Comparison of ENCODE assay signal across 30 cellular contexts in genomic region chr2:11683486-11683885, GRCh38. TPM values are rescaled to one million over a fixed set of nuclear protein-coding genes. Genes with fewer than 3 reads are reported as not detected.
A peak's percentile ranks its signal among the peaks of the same experiment; 100 is the strongest.
DNase-seq lines count a peak whose midpoint lies in the region; ATAC-seq and TF ChIP-seq lines count a peak whose summit lies in the region.
"Had no signal": no experiment of that assay in that cellular context is flagged by ENCODE, and none has a peak within 500 bp of the region (broad histone marks: within the 10 kb centered on the region; RNA-seq: fewer than 3 reads in every experiment).

No MANE protein-coding gene starts in this region.

- H3K4me1 ChIP-seq in gastrocnemius medialis: peaks cover 66 to 83% of the 10 kb centered on the region in 2 donors

- ATAC-seq in gastrocnemius medialis: no peak
- no peak for ATAC-seq in GM21576 (IDR thresholded peaks at IDR 0.05; ENCODE audit: unreplicated experiment)
- ATAC-seq in HG02610 (IDR thresholded peaks at IDR 0.05; ENCODE audit: unreplicated experiment): no peak
- ATAC-seq: activated CD8-positive, alpha-beta T cell treated with anti-CD3 and anti-CD28 coated beads, Interleukin-2, amount 10 ng/mL, durations not matched to agents 7 days and 5 days; body of pancreas; upper lobe of right lung had no signal

- H3K27me3 ChIP-seq in gastrocnemius medialis: no peaks in the 10 kb centered on the region
- H3K27me3 ChIP-seq: adrenal gland, body of pancreas, MG63 had no signal

- H3K9me3 ChIP-seq in gastrocnemius medialis: no peaks in the 10 kb centered on the region
- H3K9me3 ChIP-seq: adrenal gland, body of pancreas, MG63, upper lobe of right lung had no signal

- in situ Hi-C loops in gastrocnemius medialis (cut with MboI; ENCODE audit: low sequenced_read_pairs in 4 of 4): loop anchor here (10.0 to 25.0 kb wide), 4 partner anchors 89 to 196 kb away; no protein-coding TSS in a partner anchor

- H3K27ac ChIP-seq in gastrocnemius medialis: peak overlapping the region; percentile 92 to 100 (median 93)
- H3K27ac ChIP-seq: adrenal gland, body of pancreas, KMS-11, upper lobe of right lung had no signal

- intact Hi-C loops in gastrocnemius medialis (cut with DNase I; ENCODE audit: low total_unique reads): loop anchor here (5.0 kb wide), 1 partner anchor 186 kb away; no protein-coding TSS in a partner anchor

- no peak for TF ChIP-seq POLR2A in gastrocnemius medialis (IDR thresholded peaks at IDR 0.05)

- TF ChIP-seq CTCF in fibroblast of mammary gland (conservative IDR thresholded peaks at IDR 0.05; ENCODE audit: control insufficient read depth, insufficient read depth, low read depth, low read length) (no peak), gastrocnemius medialis (IDR thresholded peaks at IDR 0.05 in 4 of 5, conservative IDR thresholded peaks at IDR 0.05 in 1 of 5) (no peak)

- peak; percentile 19 for DNase-seq in NCI-H748 (lab: John Stamatoyannopoulos, UW; ENCODE audit: unreplicated experiment)
- no peak for DNase-seq in NCI-H748 treated with DMSO at 0.1 percent for 48 hours (lab: John Stamatoyannopoulos, UW)
- DNase-seq in NCI-H510A (lab: John Stamatoyannopoulos, UW): peak; percentile 66
- DNase-seq in fibroblast of mammary gland (ENCODE audit: low read depth): peak; percentile 6
- peak in 1 of 2 donors; percentile 1 for DNase-seq in gastrocnemius medialis
- no peak for DNase-seq in NCI-H1930 (lab: John Stamatoyannopoulos, UW)
- DNase-seq: activated CD4-positive, alpha-beta T cell treated with anti-CD3 and anti-CD28 coated beads for 4 hours; activated CD8-positive, alpha-beta T cell treated with anti-CD3 and anti-CD28 coated beads, Interleukin-2, amount 10 ng/mL, durations not matched to agents 7 days and 5 days; activated naive CD4-positive, alpha-beta T cell treated with anti-CD3 and anti-CD28 coated beads, Interleukin-2, amount 10 ng/mL, durations not matched to agents 7 days and 5 days; adrenal gland; Calu3; cerebellar nuclear complex; DND-41; GF-D8; hypothalamus; mammary epithelial cell; MG63; NCI-H2081; NCI-H345; SHP77 treated with DMSO at 0.1 percent for 48 hours; small intestine; stimulated activated naive CD4-positive, alpha-beta T cell treated with Interleukin-2 at 50 U/mL for 16 hours; upper lobe of right lung had no signal

- H3K4me3 ChIP-seq in fibroblast of mammary gland (ENCODE audit: control insufficient read depth, low read depth, low read length) (no peak overlapping the region), gastrocnemius medialis (no peak overlapping the region)
- H3K4me3 ChIP-seq: adrenal gland, body of pancreas, dorsolateral prefrontal cortex, MG63, upper lobe of right lung had no signal

- H3K36me3 ChIP-seq in gastrocnemius medialis: no peaks in the 10 kb centered on the region
- H3K36me3 ChIP-seq: adrenal gland, MG63, upper lobe of right lung had no signal

RNA-seq across cellular contexts. Expression of gene NTSR2, which starts 13.5 kb away (rescaled TPM):
- total RNA-seq in gastrocnemius medialis: under 1 TPM in 2 of 4 donors, not detected in 2; 0.62 to 0.85 TPM
- total RNA-seq: A172; activated CD8-positive, alpha-beta T cell treated with anti-CD3 and anti-CD28 coated beads, Interleukin-2, amount 10 ng/mL, durations not matched to agents 7 days and 5 days; body of pancreas; Calu3; mammary epithelial cell; osteoblast; upper lobe of right lung had no signal

Comparison
In these comparisons a context has a peak if more than half of its experiments do, and no peak if none do; other contexts are left out.
1. DNase-seq: peak in NCI-H748 (single experiment), NCI-H510A (single experiment) and fibroblast of mammary gland (single experiment); none in NCI-H748 treated with DMSO at 0.1 percent for 48 hours (single experiment) and NCI-H1930 (0 of 2).